Comparison of ENCODE assay signal across 8 cellular contexts in the genomic region with DNA sequence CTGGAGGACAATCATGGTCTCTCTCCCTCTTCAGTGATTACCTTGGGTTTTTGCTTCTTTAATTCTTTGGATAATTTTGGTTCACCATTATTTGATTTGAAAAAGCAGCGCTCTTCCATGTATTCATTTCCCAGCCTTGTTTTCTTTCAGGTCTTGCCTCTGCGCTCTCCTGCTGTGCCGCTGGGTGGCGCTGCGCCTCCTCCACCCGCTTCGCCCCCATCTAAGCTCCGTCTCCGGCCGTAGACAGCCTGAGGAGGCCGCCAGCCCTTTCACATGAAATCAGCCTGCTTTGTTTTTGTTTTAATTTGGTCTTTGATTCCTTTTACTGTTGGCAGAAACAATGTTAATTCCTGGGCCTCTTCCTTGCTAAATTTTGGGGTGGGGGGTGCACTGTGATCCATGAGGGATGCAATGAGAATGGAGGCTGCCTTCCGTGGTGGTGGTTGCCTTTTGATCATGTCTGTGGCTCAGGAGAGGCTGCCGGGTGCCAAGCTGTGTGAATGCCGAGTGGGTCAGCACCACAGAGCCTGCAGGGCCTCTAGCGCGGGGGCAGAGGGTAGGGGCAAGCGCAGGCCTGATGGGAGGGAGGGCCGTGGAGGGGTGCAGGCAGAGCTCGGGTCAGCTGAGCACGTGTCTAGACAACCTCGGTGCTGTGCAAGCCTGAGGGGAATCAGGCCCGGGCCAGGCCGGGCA.
DNase-seq lines count a peak whose midpoint lies in the region; ATAC-seq and TF ChIP-seq lines count a peak whose summit lies in the region.

No MANE protein-coding gene starts in this region.

- H3K9me3 ChIP-seq in endodermal cell (ENCODE audit: control insufficient read depth, low read length) = no peaks in the 10 kb centered on the region

- H3K27ac ChIP-seq in endodermal cell (ENCODE audit: low read depth, low read length) = no peak overlapping the region

- peak overlapping the region; percentile 44 for H3K27ac Mint-ChIP-seq in activated CD8-positive, alpha-beta T cell treated with anti-CD3 and anti-CD28 coated beads, Interleukin-2, amount 10 ng/mL, durations not matched to agents 7 days and 5 days
- H3K27ac Mint-ChIP-seq in endodermal cell (peak overlapping the region; percentile 86), type B pancreatic cell (peak overlapping the region; percentile 52)

- peaks cover 17% of the 10 kb centered on the region for H3K4me1 Mint-ChIP-seq in activated CD8-positive, alpha-beta T cell treated with anti-CD3 and anti-CD28 coated beads, Interleukin-2, amount 10 ng/mL, durations not matched to agents 7 days and 5 days (ENCODE audit: low read depth)
- H3K4me1 Mint-ChIP-seq in endodermal cell (peaks cover 10% of the 10 kb centered on the region), type B pancreatic cell (ENCODE audit: unreplicated experiment) (peaks cover 7% of the 10 kb centered on the region)

- no peak for ATAC-seq in activated CD8-positive, alpha-beta T cell treated with anti-CD3 and anti-CD28 coated beads, Interleukin-2, amount 10 ng/mL, durations not matched to agents 7 days and 5 days
- ATAC-seq in HG03442 (IDR thresholded peaks at IDR 0.05; ENCODE audit: unreplicated experiment) = no peak

- H3K4me1 ChIP-seq in endodermal cell (ENCODE audit: control insufficient read depth, insufficient read depth, low read length) = no peaks in the 10 kb centered on the region

- no peaks in the 10 kb centered on the region for H3K27me3 ChIP-seq in endodermal cell (ENCODE audit: control insufficient read depth, insufficient read depth, low read length, poor library complexity, severe bottlenecking)

- no peaks in the 10 kb centered on the region for H3K9me3 Mint-ChIP-seq in activated CD8-positive, alpha-beta T cell treated with anti-CD3 and anti-CD28 coated beads, Interleukin-2, amount 10 ng/mL, durations not matched to agents 7 days and 5 days (ENCODE audit: insufficient read depth)
- H3K9me3 Mint-ChIP-seq in endodermal cell = no peaks in the 10 kb centered on the region
- no peaks in the 10 kb centered on the region for H3K9me3 Mint-ChIP-seq in type B pancreatic cell

- WGBS in endodermal cell (ENCODE audit: insufficient coverage in 1 of 2, insufficient read length in 1 of 2), 2 experiments = 71 to 80% methylated on average over 13 to 23 of the region's 23 CpGs

- H3K4me3 ChIP-seq in endodermal cell (ENCODE audit: low read length) = no peak overlapping the region

- DNase-seq in CMK (ENCODE audit: low read depth) (peak; percentile 41), Kasumi-1 (lab: John Stamatoyannopoulos, UW) (peak; percentile 12 to 27), endodermal cell (peak; percentile 90), middle frontal gyrus (ENCODE audit: extremely low spot score, low spot score) (peak; percentile 63), type B pancreatic cell (ENCODE audit: extremely low spot score, unreplicated experiment) (no peak), NCI-H2107 treated with DMSO at 0.1 percent for 48 hours (lab: John Stamatoyannopoulos, UW; ENCODE audit: unreplicated experiment) (no peak)
- peak; percentile 42 for DNase-seq in activated CD8-positive, alpha-beta T cell treated with anti-CD3 and anti-CD28 coated beads, Interleukin-2, amount 10 ng/mL, durations not matched to agents 7 days and 5 days

- H3K27me3 Mint-ChIP-seq in activated CD8-positive, alpha-beta T cell treated with anti-CD3 and anti-CD28 coated beads, Interleukin-2, amount 10 ng/mL, durations not matched to agents 7 days and 5 days (ENCODE audit: low read depth) = no peaks in the 10 kb centered on the region
- H3K27me3 Mint-ChIP-seq in endodermal cell (ENCODE audit: insufficient read depth) (no peaks in the 10 kb centered on the region), type B pancreatic cell (no peaks in the 10 kb centered on the region)

- no peak overlapping the region for H3K9ac ChIP-seq in endodermal cell (ENCODE audit: extremely low read depth, low read length, poor library complexity, severe bottlenecking)

- H3K36me3 ChIP-seq in endodermal cell (ENCODE audit: control insufficient read depth, insufficient read depth, low read length) = peaks cover 38% of the 10 kb centered on the region

- CTCF ChIA-PET in activated CD8-positive, alpha-beta T cell treated with anti-CD3 and anti-CD28 coated beads, Interleukin-2, amount 10 ng/mL, durations not matched to agents 7 days and 5 days (lab: Charles Lee) = interaction anchor here (0.6 to 2.0 kb wide), 25 partner anchors 9 to 199 kb away, joined by 3 to 11 read pairs (median 3); partner anchors contain the start of gene COPS3

- H3K4me3 Mint-ChIP-seq in activated CD8-positive, alpha-beta T cell treated with anti-CD3 and anti-CD28 coated beads, Interleukin-2, amount 10 ng/mL, durations not matched to agents 7 days and 5 days = no peak overlapping the region
- H3K4me3 Mint-ChIP-seq in endodermal cell (no peak overlapping the region), type B pancreatic cell (no peak overlapping the region)

- peak; percentile 99 for TF ChIP-seq CTCF in endodermal cell (conservative IDR thresholded peaks at IDR 0.05)
- TF ChIP-seq CTCF in type B pancreatic cell (conservative IDR thresholded peaks at IDR 0.05) = peak; percentile 89

- peaks cover 26% of the 10 kb centered on the region for H3K36me3 Mint-ChIP-seq in activated CD8-positive, alpha-beta T cell treated with anti-CD3 and anti-CD28 coated beads, Interleukin-2, amount 10 ng/mL, durations not matched to agents 7 days and 5 days (ENCODE audit: low read depth)
- H3K36me3 Mint-ChIP-seq in endodermal cell (ENCODE audit: low read depth) = peaks cover 34% of the 10 kb centered on the region
- H3K36me3 Mint-ChIP-seq in type B pancreatic cell = peaks cover 11% of the 10 kb centered on the region

- POLR2A ChIA-PET in activated CD8-positive, alpha-beta T cell treated with anti-CD3 and anti-CD28 coated beads, Interleukin-2, amount 10 ng/mL, durations not matched to agents 7 days and 5 days (lab: Charles Lee) = interaction anchor here (0.8 kb wide), 1 partner anchor 157 kb away, joined by 3 read pairs; no protein-coding TSS in a partner anchor

Comparison
In these comparisons a context has a peak if more than half of its experiments do, and no peak if none do; other contexts are left out.
1. DNase-seq: peak in CMK (single experiment), Kasumi-1 (2 of 2), activated CD8-positive, alpha-beta T cell treated with anti-CD3 and anti-CD28 coated beads, Interleukin-2, amount 10 ng/mL, durations not matched to agents 7 days and 5 days (single experiment), endodermal cell (single experiment) and middle frontal gyrus (single experiment); none in type B pancreatic cell (single experiment) and NCI-H2107 treated with DMSO at 0.1 percent for 48 hours (single experiment).
2. Peak in every context shown above with its lines, with median percentiles within 50 percentile points of each other: H3K27ac Mint-ChIP-seq.